Comparison of ENCODE assay signal across 8 cellular contexts in the genomic region with DNA sequence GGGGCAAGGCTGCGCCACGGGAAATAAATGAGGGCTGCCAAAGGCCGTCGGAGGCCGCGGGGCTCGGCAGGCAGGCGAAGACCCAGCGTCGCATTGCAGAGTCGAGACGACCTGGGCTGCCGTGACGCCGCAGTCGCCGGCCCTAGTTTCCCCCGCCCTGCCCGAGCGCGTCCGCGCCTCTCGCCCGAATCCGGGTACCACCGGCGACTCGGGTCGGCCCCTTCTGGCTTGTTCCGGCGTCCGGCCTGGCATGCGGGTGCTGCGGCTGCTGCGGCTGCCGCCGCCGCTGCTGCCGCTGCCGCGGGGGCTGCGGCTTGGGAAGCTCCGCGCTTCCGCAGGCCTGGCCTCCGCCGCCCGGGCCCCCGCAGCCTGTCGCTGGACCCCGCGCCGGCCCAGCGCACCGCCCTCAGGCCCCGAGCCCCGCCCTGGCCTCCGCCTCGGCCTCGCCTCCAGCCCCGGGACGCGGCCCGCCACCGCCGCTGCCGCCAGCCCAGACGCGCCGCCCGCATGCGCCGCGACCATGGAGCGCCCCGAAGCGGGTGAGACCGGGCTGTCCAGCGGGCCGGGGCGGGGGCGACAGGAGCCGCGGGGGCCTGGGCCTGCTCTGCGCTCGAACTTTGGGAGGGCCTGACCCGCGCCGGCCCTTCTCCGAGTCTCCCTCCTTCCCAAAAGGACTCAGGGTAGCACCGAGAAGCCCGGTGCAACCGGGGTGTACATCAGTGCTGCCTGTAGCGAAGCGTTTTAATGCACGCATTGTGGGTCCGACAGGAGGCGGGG.
A peak's percentile ranks its signal among the peaks of the same experiment; 100 is the strongest.
DNase-seq lines count a peak whose midpoint lies in the region; ATAC-seq and TF ChIP-seq lines count a peak whose summit lies in the region.

A gene (plus strand): TSS at position 224 of the 777 bp plus-strand sequence. CDS start 297 bp downstream, at position 521.

- H3K4me3 Mint-ChIP-seq in nephron = peak within 1 kb of the TSS; percentile 86 to 97 (median 95)
- peak within 1 kb of the TSS; percentile 92 for H3K4me3 Mint-ChIP-seq in stimulated activated naive CD8-positive, alpha-beta T cell treated with anti-CD3 and anti-CD28 coated beads, Interleukin-15, Interleukin-2, amounts not matched to agents 100 ng/mL and 50 ng/mL, for 24 hours

- in situ Hi-C loops in ACHN (cut with HindIII; ENCODE audit: low pct_ligation_motif_present, low pct_unique_long_range_greater_than_20kb, low sequenced_read_pairs) = no loop called here

- peak; percentile 64 for DNase-seq in ACHN
- peak; percentile 76 for DNase-seq in RKO (ENCODE audit: low spot score)
- peak; percentile 45 for DNase-seq in activated gamma-delta T cell (lab: John Stamatoyannopoulos, UW)
- peak; percentile 12 for DNase-seq in fibroblast of the conjunctiva (ENCODE audit: low read depth)

- H3K27ac Mint-ChIP-seq in nephron = peak within 1 kb of the TSS; percentile 97 to 99 (median 98)
- H3K27ac Mint-ChIP-seq in stimulated activated naive CD8-positive, alpha-beta T cell treated with anti-CD3 and anti-CD28 coated beads, Interleukin-15, Interleukin-2, amounts not matched to agents 100 ng/mL and 50 ng/mL, for 24 hours = peak within 1 kb of the TSS; percentile 96

- peak; percentile 82 for ATAC-seq in GM18868 (IDR thresholded peaks at IDR 0.05; ENCODE audit: unreplicated experiment)
- ATAC-seq in HG03095 (IDR thresholded peaks at IDR 0.05; ENCODE audit: unreplicated experiment) = peak; percentile 77

- no peak for TF ChIP-seq CTCF in nephron (IDR thresholded peaks at IDR 0.05; ENCODE audit: unreplicated experiment in 3 of 3)

- no peaks in the 10 kb centered on the region for H3K9me3 Mint-ChIP-seq in nephron
- H3K9me3 Mint-ChIP-seq in stimulated activated naive CD8-positive, alpha-beta T cell treated with anti-CD3 and anti-CD28 coated beads, Interleukin-15, Interleukin-2, amounts not matched to agents 100 ng/mL and 50 ng/mL, for 24 hours = no peaks in the 10 kb centered on the region

- peaks cover 3% of the 10 kb centered on the region for H3K27me3 Mint-ChIP-seq in nephron (ENCODE audit: low read depth)
- H3K27me3 Mint-ChIP-seq in stimulated activated naive CD8-positive, alpha-beta T cell treated with anti-CD3 and anti-CD28 coated beads, Interleukin-15, Interleukin-2, amounts not matched to agents 100 ng/mL and 50 ng/mL, for 24 hours = no peaks in the 10 kb centered on the region

- peaks cover 23% of the 10 kb centered on the region for H3K4me1 Mint-ChIP-seq in nephron
- peaks cover 32% of the 10 kb centered on the region for H3K4me1 Mint-ChIP-seq in stimulated activated naive CD8-positive, alpha-beta T cell treated with anti-CD3 and anti-CD28 coated beads, Interleukin-15, Interleukin-2, amounts not matched to agents 100 ng/mL and 50 ng/mL, for 24 hours (ENCODE audit: low read depth)

- H3K36me3 Mint-ChIP-seq in nephron (ENCODE audit: low read depth) = peaks cover 5% of the 10 kb centered on the region
- H3K36me3 Mint-ChIP-seq in stimulated activated naive CD8-positive, alpha-beta T cell treated with anti-CD3 and anti-CD28 coated beads, Interleukin-15, Interleukin-2, amounts not matched to agents 100 ng/mL and 50 ng/mL, for 24 hours (ENCODE audit: low read depth) = no peaks in the 10 kb centered on the region

Comparison
In these comparisons a context has a peak if more than half of its experiments do, and no peak if none do; other contexts are left out.
1. Peak in every context shown above with its lines: DNase-seq and ATAC-seq.
2. DNase-seq: peak in every context shown above with its lines; median percentile 76 in RKO; 64 in ACHN; 45 in activated gamma-delta T cell; 12 in fibroblast of the conjunctiva.